18 cellular contexts compared by ENCODE assay signal in the genomic region with DNA sequence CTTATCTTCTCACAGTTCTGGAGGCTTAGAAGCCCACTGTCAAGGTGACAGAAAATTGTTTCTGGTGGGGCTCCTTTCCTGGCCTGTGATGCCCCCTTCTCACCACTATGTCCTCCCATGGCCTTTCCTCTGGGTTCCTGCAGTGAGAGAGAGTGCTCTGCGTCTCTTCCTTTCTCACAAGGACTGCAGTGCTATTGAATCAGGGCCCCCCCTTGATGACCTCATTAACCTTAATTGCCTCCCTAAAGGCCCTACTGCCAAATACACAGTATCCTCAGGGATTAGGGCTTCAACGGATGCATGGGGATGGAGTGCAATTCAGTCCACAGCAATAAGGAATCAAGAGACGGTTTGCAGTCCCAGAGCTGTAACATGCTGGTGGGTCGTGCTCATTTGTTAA.
DNase-seq lines count a peak whose midpoint lies in the region; ATAC-seq lines count a peak whose summit lies in the region.
"Had no signal": no experiment of that assay in that cellular context is flagged by ENCODE, and none has a peak within 500 bp of the region (broad histone marks: within the 10 kb centered on the region; RNA-seq: fewer than 3 reads in every experiment).

No MANE protein-coding gene starts in this region.

- H3K56ac ChIP-seq in mesendoderm (ENCODE audit: low read length): no peak overlapping the region

- DNase-seq in activated CD8-positive, alpha-beta memory T cell treated with anti-CD3 and anti-CD28 coated beads for 24 hours: peak; percentile 7
- no peak for DNase-seq in activated CD8-positive, alpha-beta memory T cell treated with anti-CD3 and anti-CD28 coated beads, Interleukin-2, amount 50 U/mL, for 48 hours
- DNase-seq in NCI-H69 (lab: John Stamatoyannopoulos, UW) (peak; percentile 51), mesendoderm (peak; percentile 20), retina (peak; percentile 35), GDM1 (lab: John Stamatoyannopoulos, UW) (no peak)
- DNase-seq in CD8-positive, alpha-beta memory T cell: no peak
- DNase-seq: AML-193; CD4-positive, alpha-beta T cell; DMS153; DMS79; GM23248; IMR-90 had no signal

- WGBS in mesendoderm (ENCODE audit: extremely low coverage, insufficient coverage, low lambda C conversion rate): no CpG with 5 or more reads among the region's 4 CpGs

- CTCF ChIA-PET in CD8-positive, alpha-beta memory T cell (lab: Charles Lee): no interaction called here

- H3K27ac ChIP-seq in mesendoderm (ENCODE audit: low read depth, low read length): no peak overlapping the region
- H3K27ac ChIP-seq in CD8-positive, alpha-beta memory T cell (ENCODE audit: low read depth, low read length): no peak overlapping the region
- H3K27ac ChIP-seq: 22Rv1, A549, C4-2B, GM23248 had no signal

- H3K9me3 Mint-ChIP-seq in CD8-positive, alpha-beta memory T cell: no peaks in the 10 kb centered on the region
- H3K9me3 Mint-ChIP-seq: CD4-positive, alpha-beta T cell had no signal

- H3K4me3 Mint-ChIP-seq in CD8-positive, alpha-beta memory T cell: no peak overlapping the region
- H3K4me3 Mint-ChIP-seq: CD4-positive, alpha-beta T cell had no signal

- no peak overlapping the region for H2BK5ac ChIP-seq in mesendoderm (ENCODE audit: low read length)

- no peak overlapping the region for H3K27ac Mint-ChIP-seq in CD8-positive, alpha-beta memory T cell
- H3K27ac Mint-ChIP-seq: CD4-positive, alpha-beta T cell had no signal

- H3K18ac ChIP-seq in mesendoderm (ENCODE audit: low read length): no peak overlapping the region

- no peak overlapping the region for H3K9ac ChIP-seq in mesendoderm (ENCODE audit: low read length)
- H3K9ac ChIP-seq: GM23248 had no signal

- H3K36me3 Mint-ChIP-seq in CD8-positive, alpha-beta memory T cell: no peaks in the 10 kb centered on the region

- POLR2A ChIA-PET in CD8-positive, alpha-beta memory T cell (lab: Charles Lee): no interaction called here

- no peaks in the 10 kb centered on the region for H3K9me3 ChIP-seq in CD8-positive, alpha-beta memory T cell (ENCODE audit: low read length)
- H3K9me3 ChIP-seq: A549 had no signal

- H4K8ac ChIP-seq in mesendoderm (ENCODE audit: low read depth, low read length): no peak overlapping the region

- peaks cover 6 to 13% of the 10 kb centered on the region in 2 donors for H3K27me3 Mint-ChIP-seq in CD8-positive, alpha-beta memory T cell

- H3K27me3 ChIP-seq in mesendoderm (ENCODE audit: insufficient read depth, low read length, poor library complexity): no peaks in the 10 kb centered on the region
- no peaks in the 10 kb centered on the region for H3K27me3 ChIP-seq in CD8-positive, alpha-beta memory T cell (ENCODE audit: insufficient read depth, low read length, poor library complexity, severe bottlenecking)

- no peak overlapping the region for H3K4me3 ChIP-seq in mesendoderm (ENCODE audit: low read length)
- no peak overlapping the region for H3K4me3 ChIP-seq in CD8-positive, alpha-beta memory T cell (ENCODE audit: low read length)
- H3K4me3 ChIP-seq: A549, GM12878, GM23248 had no signal

- no peaks in the 10 kb centered on the region for H3K4me1 ChIP-seq in mesendoderm (ENCODE audit: control insufficient read depth, low read depth, low read length)
- no peaks in the 10 kb centered on the region for H3K4me1 ChIP-seq in CD8-positive, alpha-beta memory T cell (ENCODE audit: insufficient read depth, low read length)

- H3K4me2 ChIP-seq in mesendoderm (ENCODE audit: low read length): no peak overlapping the region
- H3K4me2 ChIP-seq: A549 had no signal

- no peaks in the 10 kb centered on the region for H3K4me1 Mint-ChIP-seq in CD8-positive, alpha-beta memory T cell

- H2BK120ac ChIP-seq in mesendoderm (ENCODE audit: low read depth, low read length): no peak overlapping the region

- H3K79me2 ChIP-seq in mesendoderm (ENCODE audit: control insufficient read depth, insufficient read depth, low read length): no peaks in the 10 kb centered on the region

- H3K4ac ChIP-seq in mesendoderm (ENCODE audit: low read depth, low read length): no peak overlapping the region

- no peak overlapping the region for H2AK5ac ChIP-seq in mesendoderm (ENCODE audit: low read length)

- no peak overlapping the region for H2BK15ac ChIP-seq in mesendoderm (replicated peaks; ENCODE audit: low read depth)

- no peak overlapping the region for H4K5ac ChIP-seq in mesendoderm (ENCODE audit: low read length)

- no peak for ATAC-seq in GM18858 (IDR thresholded peaks at IDR 0.05; ENCODE audit: unreplicated experiment)
- ATAC-seq: A549, GM12878 had no signal

- no peak overlapping the region for H3K23ac ChIP-seq in mesendoderm (ENCODE audit: low read length)

- no peaks in the 10 kb centered on the region for H3K79me1 ChIP-seq in mesendoderm (ENCODE audit: low read length)

- no peaks in the 10 kb centered on the region for H3K36me3 ChIP-seq in mesendoderm (ENCODE audit: control insufficient read depth, insufficient read depth, low read length)
- no peaks in the 10 kb centered on the region for H3K36me3 ChIP-seq in CD8-positive, alpha-beta memory T cell (ENCODE audit: insufficient read depth, low read length)

Comparison
In these comparisons a context has a peak if more than half of its experiments do, and no peak if none do; other contexts are left out.
1. DNase-seq: peak in activated CD8-positive, alpha-beta memory T cell treated with anti-CD3 and anti-CD28 coated beads for 24 hours (single experiment), NCI-H69 (single experiment), mesendoderm (single experiment) and retina (single experiment); none in activated CD8-positive, alpha-beta memory T cell treated with anti-CD3 and anti-CD28 coated beads, Interleukin-2, amount 50 U/mL, for 48 hours (single experiment), CD8-positive, alpha-beta memory T cell (0 of 5) and GDM1 (single experiment).